ENCODE assay signal across 19 cellular contexts in the genomic region with DNA sequence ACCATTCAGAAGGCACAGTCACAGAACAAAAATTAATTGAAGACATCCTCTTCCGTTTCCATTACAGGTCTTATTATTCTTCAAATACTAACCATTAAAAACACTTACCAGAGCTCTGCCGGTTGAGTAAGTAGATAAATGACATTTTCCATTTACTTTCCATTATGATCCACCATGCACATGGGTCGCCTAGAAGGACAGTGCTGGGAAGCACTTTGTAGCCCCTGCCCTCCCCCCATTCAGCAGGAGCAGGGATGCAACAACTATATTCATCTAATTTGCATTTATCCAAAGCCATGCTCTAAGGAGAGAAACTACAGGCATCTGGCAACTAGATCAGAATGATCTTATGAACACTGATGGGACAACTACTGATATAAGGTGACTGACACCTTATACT.
"Had no signal": no experiment of that assay in that cellular context is flagged by ENCODE, and none has a peak within 500 bp of the region (broad histone marks: within the 10 kb centered on the region; RNA-seq: fewer than 3 reads in every experiment).

No MANE protein-coding gene starts in this region.

- DNase-seq: activated CD4-positive, alpha-beta memory T cell treated with anti-CD3 and anti-CD28 coated beads for 36 hours; activated CD4-positive, alpha-beta T cell treated with anti-CD3 and anti-CD28 coated beads for 1 hour; activated naive CD4-positive, alpha-beta T cell treated with anti-CD3 and anti-CD28 coated beads, Interleukin-2, amount 50 U/mL, for 16 hours; amniotic stem cell; central memory CD4-positive, alpha-beta T cell; hippocampal formation; kidney; mesendoderm; nucleus accumbens; stimulated activated CD4-positive, alpha-beta T cell treated with anti-CD3 and anti-CD28 coated beads, Interleukin-15, amount 100 ng/mL, for 24 hours; stimulated activated CD4-positive, alpha-beta T cell treated with anti-CD3 and anti-CD28 coated beads, Interleukin-4, amount 100 ng/mL, for 1 hour; stimulated activated naive CD8-positive, alpha-beta T cell treated with anti-CD3 and anti-CD28 coated beads, Interleukin-15, Interleukin-2, amounts not matched to agents 100 U/mL and 50 U/mL, for 24 hours; T-helper 1 cell; trophoblast cell had no signal

- H3K27me3 Mint-ChIP-seq: activated CD4-positive, alpha-beta memory T cell treated with anti-CD3 and anti-CD28 coated beads for 36 hours had no signal

- H3K27ac ChIP-seq: skin epidermis had no signal

- H3K27ac Mint-ChIP-seq: activated CD4-positive, alpha-beta memory T cell treated with anti-CD3 and anti-CD28 coated beads for 36 hours; activated T-helper 1 cell treated with anti-CD3 and anti-CD28 coated beads, Interleukin-12 subunit alpha, Interleukin-12 subunit beta, Interleukin-2, Interleukin-4 antibody, amounts not matched to agents 30 ng/mL and 10 ng/mL and 1 ng/mL, durations not matched to agents 14 hours and 24 hours and 36 hours; nephron had no signal

- H3K9me3 Mint-ChIP-seq: activated CD4-positive, alpha-beta memory T cell treated with anti-CD3 and anti-CD28 coated beads for 36 hours; activated T-helper 1 cell treated with anti-CD3 and anti-CD28 coated beads, Interleukin-12 subunit alpha, Interleukin-12 subunit beta, Interleukin-2, Interleukin-4 antibody, amounts not matched to agents 30 ng/mL and 10 ng/mL and 1 ng/mL, durations not matched to agents 14 hours and 24 hours and 36 hours; nephron had no signal

- ATAC-seq: esophagus mucosa; stimulated activated naive CD8-positive, alpha-beta T cell treated with anti-CD3 and anti-CD28 coated beads, Interleukin-15, Interleukin-2, amounts not matched to agents 100 U/mL and 50 U/mL, for 24 hours had no signal

- H3K4me3 Mint-ChIP-seq: activated CD4-positive, alpha-beta memory T cell treated with anti-CD3 and anti-CD28 coated beads for 36 hours; activated T-helper 1 cell treated with anti-CD3 and anti-CD28 coated beads, Interleukin-12 subunit alpha, Interleukin-12 subunit beta, Interleukin-2, Interleukin-4 antibody, amounts not matched to agents 30 ng/mL and 10 ng/mL and 1 ng/mL, durations not matched to agents 14 hours and 24 hours and 36 hours; nephron had no signal

- H3K4me3 ChIP-seq: coronary artery, skin epidermis had no signal
